In the genomic region with DNA sequence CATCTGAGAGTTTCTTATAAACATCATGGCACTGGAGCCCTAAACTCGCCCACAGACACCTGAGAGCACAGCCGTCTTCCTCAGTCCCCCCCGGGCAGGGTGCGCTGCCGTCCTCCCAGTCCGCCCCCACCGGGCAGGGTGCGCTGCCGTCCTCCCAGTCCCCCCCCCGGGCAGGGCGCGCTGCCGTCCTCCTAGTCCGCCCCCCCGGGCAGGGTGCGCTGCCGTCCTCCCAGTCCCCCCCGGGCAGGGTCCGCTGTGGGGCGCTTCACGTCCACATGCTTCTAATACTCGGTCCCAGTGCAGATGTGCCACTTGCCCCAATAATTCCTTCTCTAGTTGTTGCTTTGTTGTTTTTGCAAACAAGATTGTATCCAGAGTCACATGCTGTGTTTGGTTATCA, we compare ENCODE assay signal across 23 cellular contexts.
"Had no signal": no experiment of that assay in that cellular context is flagged by ENCODE, and none has a peak within 500 bp of the region (broad histone marks: within the 10 kb centered on the region; RNA-seq: fewer than 3 reads in every experiment).

No MANE protein-coding gene starts in this region.

- FAIRE-seq: endometrium, keratinocyte had no signal

- H3K4me1 ChIP-seq: lower lobe of right lung, upper lobe of right lung had no signal

- ATAC-seq: activated CD4-positive, alpha-beta T cell treated with anti-CD3 and anti-CD28 coated beads for 36 hours; activated T-helper 17 cell treated with anti-CD3 and anti-CD28 coated beads, Interleukin-2, amount 50 U/mL, for 72 hours; lower lobe of right lung; psoas muscle; right cardiac atrium; upper lobe of right lung; WTC11 had no signal

- H3K27ac ChIP-seq: lower lobe of right lung, neutrophil, ovary, psoas muscle, upper lobe of right lung had no signal

- H3K9me3 Mint-ChIP-seq: activated T-cell treated with anti-CD3 and anti-CD28 coated beads, Interleukin-2, amount 50 U/mL, for 24 hours; activated T-helper 17 cell treated with anti-CD3 and anti-CD28 coated beads, Interleukin-2, amount 50 U/mL, for 72 hours; naive B cell; WTC11 had no signal

- DNase-seq: activated CD4-positive, alpha-beta T cell treated with anti-CD3 and anti-CD28 coated beads for 36 hours; activated CD4-positive, alpha-beta T cell treated with anti-CD3 and anti-CD28 coated beads, Interleukin-2, amount 50 U/mL, for 4 hours; activated CD8-positive, alpha-beta memory T cell treated with anti-CD3 and anti-CD28 coated beads for 24 hours; activated CD8-positive, alpha-beta memory T cell treated with anti-CD3 and anti-CD28 coated beads, Interleukin-2, amount 50 U/mL, for 4 hours; activated T-cell treated with anti-CD3 and anti-CD28 coated beads, Interleukin-2, amount 50 U/mL, for 24 hours; effector CD4-positive, alpha-beta T cell; erythroblast; foreskin fibroblast; lower lobe of right lung; mesendoderm; naive B cell; ovary; psoas muscle; right cardiac atrium; stimulated activated CD4-positive, alpha-beta T cell treated with anti-CD3 and anti-CD28 coated beads, Interleukin-12 subunit alpha, Interleukin-12 subunit beta, amount 100 ng/mL, for 4 hours; stimulated activated CD4-positive, alpha-beta T cell treated with anti-CD3 and anti-CD28 coated beads, Interleukin-1b, Interleukin-23, amount 100 ng/mL, for 48 hours; T1000; upper lobe of right lung had no signal

- H3K27ac Mint-ChIP-seq: activated CD4-positive, alpha-beta T cell treated with anti-CD3 and anti-CD28 coated beads for 36 hours; activated T-cell treated with anti-CD3 and anti-CD28 coated beads, Interleukin-2, amount 50 U/mL, for 24 hours; activated T-helper 17 cell treated with anti-CD3 and anti-CD28 coated beads, Interleukin-2, amount 50 U/mL, for 72 hours had no signal

- H3K36me3 ChIP-seq: neutrophil, ovary had no signal

- H3K27me3 Mint-ChIP-seq: activated CD4-positive, alpha-beta T cell treated with anti-CD3 and anti-CD28 coated beads for 36 hours; activated T-cell treated with anti-CD3 and anti-CD28 coated beads, Interleukin-2, amount 50 U/mL, for 24 hours; activated T-helper 17 cell treated with anti-CD3 and anti-CD28 coated beads, Interleukin-2, amount 50 U/mL, for 72 hours; naive B cell had no signal

- H3K9me3 ChIP-seq: lower lobe of right lung, neutrophil, ovary, psoas muscle, upper lobe of right lung had no signal

- H3K4me3 Mint-ChIP-seq: activated CD4-positive, alpha-beta T cell treated with anti-CD3 and anti-CD28 coated beads for 36 hours; activated T-cell treated with anti-CD3 and anti-CD28 coated beads, Interleukin-2, amount 50 U/mL, for 24 hours; activated T-helper 17 cell treated with anti-CD3 and anti-CD28 coated beads, Interleukin-2, amount 50 U/mL, for 72 hours; naive B cell; WTC11 had no signal

- H3K4me3 ChIP-seq: lower lobe of right lung, ovary, psoas muscle, upper lobe of right lung had no signal

- H3K4me1 Mint-ChIP-seq: activated CD4-positive, alpha-beta T cell treated with anti-CD3 and anti-CD28 coated beads for 36 hours; activated T-helper 17 cell treated with anti-CD3 and anti-CD28 coated beads, Interleukin-2, amount 50 U/mL, for 72 hours; WTC11 had no signal

- H3K27me3 ChIP-seq: neutrophil, ovary, upper lobe of right lung had no signal

- H3K36me3 Mint-ChIP-seq: naive B cell had no signal
